In genomic region chr17:57890857-57891232, GRCh38 we compare ENCODE assay signal across 14 cellular contexts. TPM values are rescaled to one million over a fixed set of nuclear protein-coding genes. Genes with fewer than 3 reads are reported as not detected.
DNase-seq lines count a peak whose midpoint lies in the region; ATAC-seq and TF ChIP-seq lines count a peak whose summit lies in the region.
"Had no signal": no experiment of that assay in that cellular context is flagged by ENCODE, and none has a peak within 500 bp of the region (broad histone marks: within the 10 kb centered on the region; RNA-seq: fewer than 3 reads in every experiment).

No MANE protein-coding gene starts in this region.

- intact Hi-C loops in lower lobe of right lung (cut with DNase I) (loop anchor here (10.0 kb wide), 1 partner anchor 104 kb away; no protein-coding TSS in a partner anchor), stomach (cut with DNase I; ENCODE audit: low total_unique reads) (loop anchor here (10.0 kb wide), 1 partner anchor 64 kb away; the partner anchor contains the start of gene CUEDC1)

- no peak for TF ChIP-seq EP300 in stomach (IDR thresholded peaks at IDR 0.05)

- no peak for DNase-seq in GM23248
- no peak for DNase-seq in lower lobe of right lung
- no peak for DNase-seq in stomach
- DNase-seq in ACHN = no peak
- no peak for DNase-seq in GM03348 (ENCODE audit: low spot score)
- DNase-seq in inferior parietal cortex (ENCODE audit: extremely low spot score) = no peak
- DNase-seq: activated T-cell treated with anti-CD3 and anti-CD28 coated beads, Interleukin-2, amount 50 U/mL, for 72 hours; CD4-positive, CD25-positive, alpha-beta regulatory T cell; GDM1; NCI-H1105; NCI-H526 treated with DMSO at 0.1 percent for 48 hours had no signal

- TF ChIP-seq POLR2A in stomach (IDR thresholded peaks at IDR 0.05) = no peak

- H3K79me2 ChIP-seq in GM23248 (ENCODE audit: insufficient read depth) = peaks cover 59% of the 10 kb centered on the region

- in situ Hi-C loops in GM23248 (cut with MboI) (no loop called here), ACHN (cut with HindIII; ENCODE audit: low pct_ligation_motif_present, low pct_unique_long_range_greater_than_20kb, low sequenced_read_pairs) (no loop called here)

- no peak for TF ChIP-seq CTCF in lower lobe of right lung (IDR thresholded peaks at IDR 0.05)
- TF ChIP-seq CTCF in stomach (IDR thresholded peaks at IDR 0.05) = no peak

- no peak overlapping the region for H2AFZ ChIP-seq in GM23248

- no peak overlapping the region for H3K4me3 ChIP-seq in GM23248
- no peak overlapping the region for H3K4me3 ChIP-seq in lower lobe of right lung
- H3K4me3 ChIP-seq in stomach = no peak overlapping the region

- peaks cover 42% of the 10 kb centered on the region for H3F3A ChIP-seq in GM23248 (ENCODE audit: insufficient read depth)

- H3K9me3 ChIP-seq in GM23248 (ENCODE audit: low read depth) = no peaks in the 10 kb centered on the region
- H3K9me3 ChIP-seq in lower lobe of right lung = no peaks in the 10 kb centered on the region
- no peaks in the 10 kb centered on the region for H3K9me3 ChIP-seq in stomach

- ATAC-seq in lower lobe of right lung = no peak
- ATAC-seq in esophagus mucosa = no peak
- ATAC-seq: activated T-cell treated with anti-CD3 and anti-CD28 coated beads, Interleukin-2, amount 50 U/mL, for 72 hours had no signal

- H3K4me1 ChIP-seq in GM23248 (ENCODE audit: insufficient read depth) (peaks cover 63% of the 10 kb centered on the region), lower lobe of right lung (peaks cover 65% of the 10 kb centered on the region), stomach (peaks cover 58 to 79% (median 72%) of the 10 kb centered on the region in 4 donors)

- no peaks in the 10 kb centered on the region for H3K27me3 ChIP-seq in GM23248 (replicated peaks; ENCODE audit: insufficient read depth)
- no peaks in the 10 kb centered on the region for H3K27me3 ChIP-seq in lower lobe of right lung (ENCODE audit: low read depth)
- H3K27me3 ChIP-seq in stomach = no peaks in the 10 kb centered on the region
- H3K27me3 ChIP-seq: brain microvascular endothelial cell had no signal

- H3K9ac ChIP-seq in GM23248 = no peak overlapping the region

- H4K20me1 ChIP-seq in GM23248 (ENCODE audit: insufficient read depth) = no peaks in the 10 kb centered on the region

- H3K27ac ChIP-seq in GM23248 (peak overlapping the region; percentile 97), cingulate gyrus (ENCODE audit: low read depth, low read length) (peak overlapping the region; percentile 93), lower lobe of right lung (peak overlapping the region; percentile 95), stomach (peak overlapping the region; percentile 63 to 95 (median 81))
- H3K27ac ChIP-seq: brain microvascular endothelial cell had no signal

- no peaks in the 10 kb centered on the region for H3K36me3 ChIP-seq in GM23248 (ENCODE audit: low read depth)
- no peaks in the 10 kb centered on the region for H3K36me3 ChIP-seq in lower lobe of right lung
- no peaks in the 10 kb centered on the region for H3K36me3 ChIP-seq in stomach
- H3K36me3 ChIP-seq: brain microvascular endothelial cell had no signal

- H3K9me2 ChIP-seq in GM23248 (ENCODE audit: insufficient read depth) = no peaks in the 10 kb centered on the region

- 63 to 66% methylated on average over 4 of the region's 4 CpGs for WGBS in GM23248 (ENCODE audit: low coverage in 1 of 2, low lambda C conversion rate in 2 of 2, missing lambda C conversion rate in 2 of 2), 2 experiments
- 36 to 74% (median 55%) methylated on average over 4 of the region's 4 CpGs for WGBS in stomach, 5 donors

- H3K4me2 ChIP-seq in GM23248 (ENCODE audit: unreplicated experiment) = no peak overlapping the region

RNA-seq across cellular contexts. Expression of gene MRPS23, which starts 41.0 kb away (rescaled TPM):
- total RNA-seq in GM23248 (2014; rRNA removed; shearing (Covaris generic)) = 24.8 and 33.4 TPM in 2 replicates
- polyA plus RNA-seq in GM23248 (2016; fragmentation: Nextera tagmentation; extraction: Ambion mirVana) (60.5 and 61.1 TPM in 2 replicates), stomach (10 to 100 TPM; 25.1 to 43.3 (median 34.2) TPM)
- total RNA-seq in lower lobe of right lung (35.4 TPM), stomach (10 to 100 TPM in 4 of 5 donors, not detected in 1; 12.6 to 26.8 (median 16.8) TPM), esophagus mucosa (29.4 TPM)
